8 cellular contexts compared by ENCODE assay signal in the genomic region with DNA sequence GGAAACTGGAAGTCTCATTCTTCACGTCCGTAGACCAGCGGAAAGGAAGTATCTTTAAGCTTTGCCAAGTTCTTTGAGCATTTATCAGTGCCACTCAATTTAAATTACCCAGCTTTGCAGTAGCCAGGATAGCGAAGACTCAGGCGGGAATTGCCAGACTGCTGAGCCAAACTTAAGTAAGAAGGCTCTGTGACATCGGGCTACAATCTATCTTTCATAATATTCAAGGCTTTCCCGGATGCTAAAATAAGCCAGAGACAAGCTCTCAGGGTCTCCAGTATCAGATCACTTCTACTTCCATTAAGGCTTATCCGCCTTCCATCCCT. TPM values are rescaled to one million over a fixed set of nuclear protein-coding genes. Genes with fewer than 3 reads are reported as not detected.
DNase-seq lines count a peak whose midpoint lies in the region; ATAC-seq and TF ChIP-seq lines count a peak whose summit lies in the region.

No MANE protein-coding gene starts in this region.

- peaks cover 6% of the 10 kb centered on the region; the same call in 1 of the 2 replicates for H3K4me1 ChIP-seq in BE2C

- peak overlapping the region; percentile 91 to 97 for H3K27ac Mint-ChIP-seq in effector memory CD8-positive, alpha-beta T cell
- H3K27ac Mint-ChIP-seq in natural killer cell treated with Interleukin-12 subunit alpha and Interleukin-12 subunit beta and Interleukin-15 and Interleukin-18, amount 100 ng/mL, for 72 hours = peak overlapping the region; percentile 84 to 90

- H3K9me3 Mint-ChIP-seq in effector memory CD8-positive, alpha-beta T cell = no peaks in the 10 kb centered on the region
- no peaks in the 10 kb centered on the region for H3K9me3 Mint-ChIP-seq in natural killer cell treated with Interleukin-12 subunit alpha and Interleukin-12 subunit beta and Interleukin-15 and Interleukin-18, amount 100 ng/mL, for 72 hours

- H3K36me3 ChIP-seq in BE2C = peaks cover 5% of the 10 kb centered on the region

- peak overlapping the region; percentile 94 to 96 for H3K4me3 Mint-ChIP-seq in effector memory CD8-positive, alpha-beta T cell
- peak overlapping the region; percentile 93 for H3K4me3 Mint-ChIP-seq in natural killer cell treated with Interleukin-12 subunit alpha and Interleukin-12 subunit beta and Interleukin-15 and Interleukin-18, amount 100 ng/mL, for 72 hours

- H3K4me1 Mint-ChIP-seq in effector memory CD8-positive, alpha-beta T cell (ENCODE audit: low read depth in 2 of 2) = peaks cover 13 to 26% of the 10 kb centered on the region in 2 donors
- peaks cover 15 to 27% of the 10 kb centered on the region in 2 donors for H3K4me1 Mint-ChIP-seq in natural killer cell treated with Interleukin-12 subunit alpha and Interleukin-12 subunit beta and Interleukin-15 and Interleukin-18, amount 100 ng/mL, for 72 hours (ENCODE audit: low read depth in 2 of 2)

- H3K36me3 Mint-ChIP-seq in effector memory CD8-positive, alpha-beta T cell (ENCODE audit: insufficient read depth) = peaks cover 17% of the 10 kb centered on the region
- H3K36me3 Mint-ChIP-seq in natural killer cell treated with Interleukin-12 subunit alpha and Interleukin-12 subunit beta and Interleukin-15 and Interleukin-18, amount 100 ng/mL, for 72 hours = peaks cover 6% of the 10 kb centered on the region

- H3K4me3 ChIP-seq in BE2C (ENCODE audit: low read depth, low read length) = peak overlapping the region; percentile 85

- no peaks in the 10 kb centered on the region for H3K27me3 ChIP-seq in BE2C

- no peak for TF ChIP-seq CTCF in BE2C (IDR thresholded peaks at IDR 0.05; ENCODE audit: low read depth, low read length)

- peak; percentile 17 for ATAC-seq in GM21447 (IDR thresholded peaks at IDR 0.05; ENCODE audit: unreplicated experiment)
- peak; percentile 7 for ATAC-seq in effector memory CD8-positive, alpha-beta T cell (replicated peaks)
- ATAC-seq in natural killer cell treated with Interleukin-12 subunit alpha and Interleukin-12 subunit beta and Interleukin-15 and Interleukin-18, amount 100 ng/mL, for 72 hours = no peak
- ATAC-seq in HG03095 (IDR thresholded peaks at IDR 0.05; ENCODE audit: unreplicated experiment) = no peak

- no peaks in the 10 kb centered on the region for H3K9me3 ChIP-seq in BE2C

- no peak for DNase-seq in BE2C
- DNase-seq in Kasumi-1 (lab: John Stamatoyannopoulos, UW) = peak; percentile 53 to 69
- no peak for DNase-seq in effector memory CD8-positive, alpha-beta T cell
- no peak for DNase-seq in natural killer cell treated with Interleukin-12 subunit alpha and Interleukin-12 subunit beta and Interleukin-15 and Interleukin-18, amount 100 ng/mL, for 72 hours (ENCODE audit: low spot score)
- no peak for DNase-seq in retina
- DNase-seq in EL = no peak

- no peaks in the 10 kb centered on the region for H3K27me3 Mint-ChIP-seq in effector memory CD8-positive, alpha-beta T cell
- no peaks in the 10 kb centered on the region for H3K27me3 Mint-ChIP-seq in natural killer cell treated with Interleukin-12 subunit alpha and Interleukin-12 subunit beta and Interleukin-15 and Interleukin-18, amount 100 ng/mL, for 72 hours

RNA-seq across cellular contexts. Expression of a gene that starts 0.4 kb away (rescaled TPM):
- polyA plus RNA-seq in BE2C (2012; ENCODE audit: insufficient read depth, insufficient read length, low read depth) = 0.94 TPM
- 10 to 100 TPM; 10.8 to 23.1 TPM for total RNA-seq in natural killer cell treated with Interleukin-12 subunit alpha and Interleukin-12 subunit beta and Interleukin-15 and Interleukin-18, amount 100 ng/mL, for 72 hours

Comparison
In these comparisons a context has a peak if more than half of its experiments do, and no peak if none do; other contexts are left out.
1. DNase-seq: peak in Kasumi-1 (2 of 2); none in BE2C (single experiment), effector memory CD8-positive, alpha-beta T cell (0 of 3), natural killer cell treated with Interleukin-12 subunit alpha and Interleukin-12 subunit beta and Interleukin-15 and Interleukin-18, amount 100 ng/mL, for 72 hours (single experiment), retina (single experiment) and EL (single experiment).
2. ATAC-seq: peak in GM21447 (single experiment) and effector memory CD8-positive, alpha-beta T cell (single experiment); none in natural killer cell treated with Interleukin-12 subunit alpha and Interleukin-12 subunit beta and Interleukin-15 and Interleukin-18, amount 100 ng/mL, for 72 hours (0 of 2) and HG03095 (single experiment).